18 cellular contexts compared by ENCODE assay signal in genomic region chr1:201898992-201899391, GRCh38. TPM values are rescaled to one million over a fixed set of nuclear protein-coding genes. Genes with fewer than 3 reads are reported as not detected.
DNase-seq lines count a peak whose midpoint lies in the region; ATAC-seq and TF ChIP-seq lines count a peak whose summit lies in the region.
"Had no signal": no experiment of that assay in that cellular context is flagged by ENCODE, and none has a peak within 500 bp of the region (broad histone marks: within the 10 kb centered on the region; RNA-seq: fewer than 3 reads in every experiment).

No MANE protein-coding gene starts in this region.

- no peaks in the 10 kb centered on the region for H3K36me3 Mint-ChIP-seq in activated T-cell treated with anti-CD3 and anti-CD28 coated beads, Interleukin-2, amount 50 U/mL, for 24 hours (ENCODE audit: low read depth)

- H3K9ac ChIP-seq in rectal smooth muscle tissue (ENCODE audit: low read length), result no peak overlapping the region

- H3K4me3 Mint-ChIP-seq in activated T-cell treated with anti-CD3 and anti-CD28 coated beads, Interleukin-2, amount 50 U/mL, for 24 hours, result no peak overlapping the region
- H3K4me3 Mint-ChIP-seq: CD4-positive, alpha-beta T cell; HFFc6 had no signal

- no peak overlapping the region for H3K27ac Mint-ChIP-seq in activated T-cell treated with anti-CD3 and anti-CD28 coated beads, Interleukin-2, amount 50 U/mL, for 24 hours
- H3K27ac Mint-ChIP-seq: CD4-positive, alpha-beta T cell had no signal

- no peak for TF ChIP-seq CTCF in ascending aorta (IDR thresholded peaks at IDR 0.05)
- no peak for TF ChIP-seq CTCF in gastroesophageal sphincter (IDR thresholded peaks at IDR 0.05)
- no peak for TF ChIP-seq CTCF in transverse colon (IDR thresholded peaks at IDR 0.05)
- TF ChIP-seq CTCF in spleen (IDR thresholded peaks at IDR 0.05 in 8 of 11, conservative IDR thresholded peaks at IDR 0.05 in 3 of 11), result no peak

- peak overlapping the region in 1 of 2 donors; percentile 17 for H3K4me3 ChIP-seq in ascending aorta
- H3K4me3 ChIP-seq in gastroesophageal sphincter, result no peak overlapping the region
- no peak overlapping the region for H3K4me3 ChIP-seq in rectal smooth muscle tissue (ENCODE audit: low read length)
- no peak overlapping the region for H3K4me3 ChIP-seq in transverse colon
- no peak overlapping the region for H3K4me3 ChIP-seq in spleen
- H3K4me3 ChIP-seq: PC-9 had no signal

- TF ChIP-seq EP300 in gastroesophageal sphincter (IDR thresholded peaks at IDR 0.05) (no peak), transverse colon (IDR thresholded peaks at IDR 0.05; ENCODE audit: low read depth) (no peak)

- H3K27me3 ChIP-seq in ascending aorta, result no peaks in the 10 kb centered on the region
- H3K27me3 ChIP-seq in gastroesophageal sphincter, result no peaks in the 10 kb centered on the region
- H3K27me3 ChIP-seq in rectal smooth muscle tissue (ENCODE audit: control insufficient read depth, insufficient read depth, low read length), result no peaks in the 10 kb centered on the region
- no peaks in the 10 kb centered on the region for H3K27me3 ChIP-seq in transverse colon
- no peaks in the 10 kb centered on the region for H3K27me3 ChIP-seq in spleen (replicated peaks in 1 of 7)

- H3K27ac ChIP-seq in ascending aorta (peak overlapping the region; percentile 87 to 94), gastroesophageal sphincter (peak overlapping the region; percentile 88 to 95 (median 92)), rectal smooth muscle tissue (ENCODE audit: low read depth, low read length) (peak overlapping the region; percentile 86), transverse colon (peak overlapping the region; percentile 64 to 86 (median 74)), spleen (no peak overlapping the region)
- H3K27ac ChIP-seq: HL-60, PC-9 had no signal

- in situ Hi-C loops in transverse colon (cut with MboI; ENCODE audit: low pct_ligation_motif_present in 1 of 4, low pct_unique_long_range_greater_than_20kb in 1 of 4, low sequenced_read_pairs in 3 of 4), result loop anchor here in 3 of 4 donors (10.0 to 25.0 kb wide), 3 partner anchors 76 to 238 kb away; partner anchors contain the start of genes ARL8A (in 2 of the 3) and GPR37L1 (in 1 of the 3)

- ATAC-seq in gastroesophageal sphincter, result no peak
- no peak for ATAC-seq in GM19467 (IDR thresholded peaks at IDR 0.05; ENCODE audit: unreplicated experiment)

- no peak for DNase-seq in ascending aorta (ENCODE audit: low spot score in 2 of 2)
- no peak for DNase-seq in transverse colon
- no peak for DNase-seq in spleen
- no peak for DNase-seq in activated T-cell treated with anti-CD3 and anti-CD28 coated beads, Interleukin-2, amount 50 U/mL, for 1 hour
- DNase-seq in activated T-cell treated with anti-CD3 and anti-CD28 coated beads, Interleukin-2, amount 50 U/mL, for 24 hours, result no peak
- DNase-seq: CD4-positive, alpha-beta T cell; GF-D8; GOT3; HFFc6; NCI-H1092 treated with DMSO at 0.1 percent for 48 hours; NCI-H187; NCI-H446; NCI-H748 treated with DMSO at 0.1 percent for 48 hours had no signal

- H3K9me3 ChIP-seq in ascending aorta (no peaks in the 10 kb centered on the region), gastroesophageal sphincter (no peaks in the 10 kb centered on the region), transverse colon (no peaks in the 10 kb centered on the region), spleen (no peaks in the 10 kb centered on the region)

- H3K36me3 ChIP-seq in ascending aorta (peaks cover 29 to 37% of the 10 kb centered on the region in 2 donors), gastroesophageal sphincter (peaks cover 0 to 40% of the 10 kb centered on the region in 2 donors), rectal smooth muscle tissue (ENCODE audit: control insufficient read depth, insufficient read depth, low read length) (peaks cover 9% of the 10 kb centered on the region), transverse colon (no peaks in the 10 kb centered on the region), spleen (peaks cover 0 to 10% (median 0%) of the 10 kb centered on the region in 6 donors)

- TF ChIP-seq POLR2A in gastroesophageal sphincter (IDR thresholded peaks at IDR 0.05), result no peak
- TF ChIP-seq POLR2A in transverse colon (IDR thresholded peaks at IDR 0.05), result no peak
- no peak for TF ChIP-seq POLR2A in spleen (IDR thresholded peaks at IDR 0.05)

- H3K27me3 Mint-ChIP-seq in activated T-cell treated with anti-CD3 and anti-CD28 coated beads, Interleukin-2, amount 50 U/mL, for 24 hours, result peaks cover 8% of the 10 kb centered on the region

- intact Hi-C loops in ascending aorta (cut with DNase I), result no loop called here
- intact Hi-C loops in transverse colon (cut with DNase I; ENCODE audit: low total_unique reads), result no loop called here
- intact Hi-C loops in spleen (cut with DNase I; ENCODE audit: low total_unique reads), result no loop called here

- H3K4me1 ChIP-seq in ascending aorta, result peaks cover 58 to 86% of the 10 kb centered on the region in 2 donors
- H3K4me1 ChIP-seq in gastroesophageal sphincter, result peaks cover 19 to 99% (median 50%) of the 10 kb centered on the region in 3 donors
- H3K4me1 ChIP-seq in rectal smooth muscle tissue (ENCODE audit: control insufficient read depth, insufficient read depth, low read length), result peaks cover 55% of the 10 kb centered on the region
- H3K4me1 ChIP-seq in transverse colon, result peaks cover 4 to 51% (median 11%) of the 10 kb centered on the region in 4 donors
- H3K4me1 ChIP-seq in spleen, result peaks cover 0 to 10% (median 4%) of the 10 kb centered on the region in 6 donors

- H3K4me1 Mint-ChIP-seq in activated T-cell treated with anti-CD3 and anti-CD28 coated beads, Interleukin-2, amount 50 U/mL, for 24 hours (ENCODE audit: low read depth), result peaks cover 8% of the 10 kb centered on the region

- H3K9me3 Mint-ChIP-seq in activated T-cell treated with anti-CD3 and anti-CD28 coated beads, Interleukin-2, amount 50 U/mL, for 24 hours, result no peaks in the 10 kb centered on the region
- H3K9me3 Mint-ChIP-seq: CD4-positive, alpha-beta T cell; HFFc6 had no signal

- WGBS in gastroesophageal sphincter (ENCODE audit: low coverage in 1 of 2), 2 donors, result 17 to 20% methylated on average over 1 of the region's 4 CpGs
- WGBS in transverse colon (ENCODE audit: low coverage in 1 of 2), 2 donors, result 37 to 55% methylated on average over 2 to 4 of the region's 4 CpGs
- 65 to 89% (median 71%) methylated on average over 4 of the region's 4 CpGs for WGBS in spleen, 5 donors

RNA-seq across cellular contexts. Expression of gene SHISA4, which starts 10.3 kb away (rescaled TPM):
- total RNA-seq in ascending aorta (62.5 TPM), gastroesophageal sphincter (10 to 100 TPM; 18.9 to 35.8 (median 29.3) TPM), transverse colon (1 to 10 TPM; 2.2 to 6.7 (median 4.6) TPM), spleen (10 to 100 TPM in 1 of 7 donors, 1 to 10 TPM in 6; 4.8 to 13.3 (median 8.0) TPM)
- 1 to 10 TPM; 3.2 to 4.3 (median 3.9) TPM for polyA plus RNA-seq in spleen

RNA-seq across cellular contexts. Expression of gene LMOD1, which starts 47.4 kb away (rescaled TPM):
- total RNA-seq in ascending aorta, result 316 TPM
- 1,000 to 10,000 TPM; 1,267 to 1,570 (median 1,475) TPM for total RNA-seq in gastroesophageal sphincter
- 100 to 1,000 TPM in 3 of 4 donors, 10 to 100 TPM in 1; 73.2 to 166 (median 115) TPM for total RNA-seq in transverse colon
- total RNA-seq in spleen, result 10 to 100 TPM; 10.2 to 21.0 (median 12.5) TPM
- 10 to 100 TPM in 1 of 3 donors, 1 to 10 TPM in 2; 4.2 to 11.5 (median 7.6) TPM for polyA plus RNA-seq in spleen
- total RNA-seq: CD4-positive, alpha-beta T cell had no signal

RNA-seq across cellular contexts. Expression of gene TIMM17A, which starts 56.3 kb away (rescaled TPM):
- total RNA-seq in ascending aorta (7.9 TPM), gastroesophageal sphincter (10 to 100 TPM; 37.8 to 40.9 (median 38.5) TPM), transverse colon (10 to 100 TPM in 3 of 4 donors, 1 to 10 TPM in 1; 3.0 to 37.0 (median 33.7) TPM), spleen (10 to 100 TPM; 20.8 to 31.7 (median 28.1) TPM)
- 10 to 100 TPM; 30.1 to 38.3 (median 30.6) TPM for polyA plus RNA-seq in spleen

Comparison
In these comparisons a context has a peak if more than half of its experiments do, and no peak if none do; other contexts are left out.
1. H3K27ac ChIP-seq: peak in ascending aorta (2 of 2), gastroesophageal sphincter (4 of 4), rectal smooth muscle tissue (single experiment) and transverse colon (4 of 4); none in spleen (0 of 8).